In the genomic region with DNA sequence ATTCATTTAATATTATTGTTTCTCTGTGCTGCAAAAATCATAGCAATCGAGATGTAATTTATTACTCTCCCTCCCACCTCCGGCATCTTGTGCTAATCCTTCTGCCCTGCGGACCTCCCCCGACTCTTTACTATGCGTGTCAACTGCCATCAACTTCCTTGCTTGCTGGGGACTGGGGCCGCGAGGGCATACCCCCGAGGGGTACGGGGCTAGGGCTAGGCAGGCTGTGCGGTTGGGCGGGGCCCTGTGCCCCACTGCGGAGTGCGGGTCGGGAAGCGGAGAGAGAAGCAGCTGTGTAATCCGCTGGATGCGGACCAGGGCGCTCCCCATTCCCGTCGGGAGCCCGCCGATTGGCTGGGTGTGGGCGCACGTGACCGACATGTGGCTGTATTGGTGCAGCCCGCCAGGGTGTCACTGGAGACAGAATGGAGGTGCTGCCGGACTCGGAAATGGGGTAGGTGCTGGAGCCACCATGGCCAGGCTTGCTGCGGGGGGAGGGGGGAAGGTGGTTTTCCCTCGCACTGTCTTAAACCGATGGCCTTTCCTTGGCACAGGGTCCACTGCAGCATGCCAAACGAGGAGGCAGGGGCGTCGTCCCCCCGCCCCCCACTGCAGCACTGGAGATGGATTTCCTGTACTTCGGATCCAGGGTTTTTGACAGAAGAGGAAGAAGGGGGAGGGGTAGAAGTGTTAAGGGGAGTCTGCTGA, we compare ENCODE assay signal across 1 cellular context.
TF ChIP-seq lines count a peak whose summit lies in the region.

APC (plus strand) TSS at position 414 of the 708 bp plus-strand sequence. CDS start 17,006 bp downstream, outside the sequence.

TF ChIP-seq in K562, 482 proteins besides CTCF, POLR2A, EP300 and RAD21 (continued from another document):
- TF ChIP-seq CBFA2T3 (IDR thresholded peaks at IDR 0.05) (0 out of 2 replicates have a peak, but pooled peaks have one; percentile 7), NFYB (IDR thresholded peaks at IDR 0.05; ENCODE audit: extremely low read depth, insufficient read length) (peak; percentile 85), ARID1B (IDR thresholded peaks at IDR 0.05) (peak; percentile 50), FOXA1 (IDR thresholded peaks at IDR 0.05; ENCODE audit: borderline replicate concordance) (no peak), EP400 (IDR thresholded peaks at IDR 0.05) (peak; percentile 89), TAF1 (IDR thresholded peaks at IDR 0.05; ENCODE audit: control insufficient read depth, extremely low read depth, insufficient read depth, low read length, severe bottlenecking) (peak; percentile 68), C11orf30 (IDR thresholded peaks at IDR 0.05; ENCODE audit: low read depth) (peak; percentile 53; the same call in 1 of the 2 replicates), RBFOX2 (IDR thresholded peaks at IDR 0.05; ENCODE audit: low read depth, low read length) (peak; percentile 89), CEBPG (CRISPR knock-in tag; IDR thresholded peaks at IDR 0.05) (0 out of 2 replicates have a peak, but pooled peaks have one; percentile 36), CEBPG (tag; conservative IDR thresholded peaks at IDR 0.05 in 1 of 2, IDR thresholded peaks at IDR 0.05 in 1 of 2) (no peak), TARDBP (IDR thresholded peaks at IDR 0.05) (no peak), FOS (IDR thresholded peaks at IDR 0.05; ENCODE audit: extremely low read depth, insufficient read length) (peak; percentile 37), PHF20 (IDR thresholded peaks at IDR 0.05; ENCODE audit: partially characterized antibody) (peak; percentile 31), ZNF12 (CRISPR knock-in tag; IDR thresholded peaks at IDR 0.05) (no peak), POLR2AphosphoS5 (IDR thresholded peaks at IDR 0.05; ENCODE audit: control insufficient read depth, insufficient read depth, low read depth, low read length) (peak; percentile 47; the same call in 1 of the 2 replicates), RBBP5 (IDR thresholded peaks at IDR 0.05; ENCODE audit: borderline replicate concordance, insufficient read depth, low read length, poor library complexity, severe bottlenecking) (peak; percentile 81), ATF1 (CRISPR knock-in tag; IDR thresholded peaks at IDR 0.05) (no peak), ATF1 (tag; IDR thresholded peaks at IDR 0.05) (peak; percentile 84), MXI1 (IDR thresholded peaks at IDR 0.05; ENCODE audit: low read depth, low read length) (peak; percentile 71), E2F1 (CRISPR knock-in tag; IDR thresholded peaks at IDR 0.05) (peak; percentile 33; the same call in 1 of the 2 replicates), SREBF1 (IDR thresholded peaks at IDR 0.05; ENCODE audit: borderline replicate concordance, low read depth, low read length) (no peak), PHF21A (IDR thresholded peaks at IDR 0.05; ENCODE audit: borderline replicate concordance, low read depth) (0 out of 2 replicates have a peak, but pooled peaks have one; percentile 24), BHLHE40 (IDR thresholded peaks at IDR 0.05; ENCODE audit: low read length) (peak; percentile 94), ZNF24 (IDR thresholded peaks at IDR 0.05) (0 out of 2 replicates have a peak, but pooled peaks have one; percentile 18), SUPT5H (IDR thresholded peaks at IDR 0.05) (peak; percentile 79), HLTF (IDR thresholded peaks at IDR 0.05) (0 out of 2 replicates have a peak, but pooled peaks have one; percentile 29), ZNF780A (CRISPR knock-in tag; IDR thresholded peaks at IDR 0.05) (no peak), ZNF551 (CRISPR knock-in tag; IDR thresholded peaks at IDR 0.05) (no peak), HDAC1 (IDR thresholded peaks at IDR 0.05) (peak; percentile 9 to 87; a peak in 3 of 4 replicates), BCOR (IDR thresholded peaks at IDR 0.05) (0 out of 2 replicates have a peak, but pooled peaks have one; percentile 33), MED1 (CRISPR knock-in tag; IDR thresholded peaks at IDR 0.05; ENCODE audit: borderline replicate concordance) (no peak), ASH1L (IDR thresholded peaks at IDR 0.05; ENCODE audit: borderline replicate concordance, low read depth, partially characterized antibody) (no peak), SAP30 (IDR thresholded peaks at IDR 0.05; ENCODE audit: borderline replicate concordance, insufficient read depth, low read depth, low read length, poor library complexity, severe bottlenecking) (peak; percentile 74), ZNF143 (CRISPR knock-in tag; IDR thresholded peaks at IDR 0.05) (peak; percentile 40; the same call in 1 of the 2 replicates), MAZ (CRISPR knock-in tag; conservative IDR thresholded peaks at IDR 0.05 in 1 of 2, IDR thresholded peaks at IDR 0.05 in 1 of 2) (peak; percentile 68 to 70)
- TF ChIP-seq, protein P1, sequence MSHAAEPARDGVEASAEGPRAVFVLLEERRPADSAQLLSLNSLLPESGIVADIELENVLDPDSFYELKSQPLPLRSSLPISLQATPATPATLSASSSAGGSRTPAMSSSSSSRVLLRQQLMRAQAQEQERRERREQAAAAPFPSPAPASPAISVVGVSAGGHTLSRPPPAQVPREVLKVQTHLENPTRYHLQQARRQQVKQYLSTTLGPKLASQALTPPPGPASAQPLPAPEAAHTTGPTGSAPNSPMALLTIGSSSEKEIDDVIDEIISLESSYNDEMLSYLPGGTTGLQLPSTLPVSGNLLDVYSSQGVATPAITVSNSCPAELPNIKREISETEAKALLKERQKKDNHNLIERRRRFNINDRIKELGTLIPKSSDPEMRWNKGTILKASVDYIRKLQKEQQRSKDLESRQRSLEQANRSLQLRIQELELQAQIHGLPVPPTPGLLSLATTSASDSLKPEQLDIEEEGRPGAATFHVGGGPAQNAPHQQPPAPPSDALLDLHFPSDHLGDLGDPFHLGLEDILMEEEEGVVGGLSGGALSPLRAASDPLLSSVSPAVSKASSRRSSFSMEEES (CRISPR knock-in tag; IDR thresholded peaks at IDR 0.05): peak; percentile 95
- TF ChIP-seq, protein P2, sequence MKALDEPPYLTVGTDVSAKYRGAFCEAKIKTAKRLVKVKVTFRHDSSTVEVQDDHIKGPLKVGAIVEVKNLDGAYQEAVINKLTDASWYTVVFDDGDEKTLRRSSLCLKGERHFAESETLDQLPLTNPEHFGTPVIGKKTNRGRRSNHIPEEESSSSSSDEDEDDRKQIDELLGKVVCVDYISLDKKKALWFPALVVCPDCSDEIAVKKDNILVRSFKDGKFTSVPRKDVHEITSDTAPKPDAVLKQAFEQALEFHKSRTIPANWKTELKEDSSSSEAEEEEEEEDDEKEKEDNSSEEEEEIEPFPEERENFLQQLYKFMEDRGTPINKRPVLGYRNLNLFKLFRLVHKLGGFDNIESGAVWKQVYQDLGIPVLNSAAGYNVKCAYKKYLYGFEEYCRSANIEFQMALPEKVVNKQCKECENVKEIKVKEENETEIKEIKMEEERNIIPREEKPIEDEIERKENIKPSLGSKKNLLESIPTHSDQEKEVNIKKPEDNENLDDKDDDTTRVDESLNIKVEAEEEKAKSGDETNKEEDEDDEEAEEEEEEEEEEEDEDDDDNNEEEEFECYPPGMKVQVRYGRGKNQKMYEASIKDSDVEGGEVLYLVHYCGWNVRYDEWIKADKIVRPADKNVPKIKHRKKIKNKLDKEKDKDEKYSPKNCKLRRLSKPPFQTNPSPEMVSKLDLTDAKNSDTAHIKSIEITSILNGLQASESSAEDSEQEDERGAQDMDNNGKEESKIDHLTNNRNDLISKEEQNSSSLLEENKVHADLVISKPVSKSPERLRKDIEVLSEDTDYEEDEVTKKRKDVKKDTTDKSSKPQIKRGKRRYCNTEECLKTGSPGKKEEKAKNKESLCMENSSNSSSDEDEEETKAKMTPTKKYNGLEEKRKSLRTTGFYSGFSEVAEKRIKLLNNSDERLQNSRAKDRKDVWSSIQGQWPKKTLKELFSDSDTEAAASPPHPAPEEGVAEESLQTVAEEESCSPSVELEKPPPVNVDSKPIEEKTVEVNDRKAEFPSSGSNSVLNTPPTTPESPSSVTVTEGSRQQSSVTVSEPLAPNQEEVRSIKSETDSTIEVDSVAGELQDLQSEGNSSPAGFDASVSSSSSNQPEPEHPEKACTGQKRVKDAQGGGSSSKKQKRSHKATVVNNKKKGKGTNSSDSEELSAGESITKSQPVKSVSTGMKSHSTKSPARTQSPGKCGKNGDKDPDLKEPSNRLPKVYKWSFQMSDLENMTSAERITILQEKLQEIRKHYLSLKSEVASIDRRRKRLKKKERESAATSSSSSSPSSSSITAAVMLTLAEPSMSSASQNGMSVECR (CRISPR knock-in tag; IDR thresholded peaks at IDR 0.05): peak; percentile 84
- TF ChIP-seq, protein P3, sequence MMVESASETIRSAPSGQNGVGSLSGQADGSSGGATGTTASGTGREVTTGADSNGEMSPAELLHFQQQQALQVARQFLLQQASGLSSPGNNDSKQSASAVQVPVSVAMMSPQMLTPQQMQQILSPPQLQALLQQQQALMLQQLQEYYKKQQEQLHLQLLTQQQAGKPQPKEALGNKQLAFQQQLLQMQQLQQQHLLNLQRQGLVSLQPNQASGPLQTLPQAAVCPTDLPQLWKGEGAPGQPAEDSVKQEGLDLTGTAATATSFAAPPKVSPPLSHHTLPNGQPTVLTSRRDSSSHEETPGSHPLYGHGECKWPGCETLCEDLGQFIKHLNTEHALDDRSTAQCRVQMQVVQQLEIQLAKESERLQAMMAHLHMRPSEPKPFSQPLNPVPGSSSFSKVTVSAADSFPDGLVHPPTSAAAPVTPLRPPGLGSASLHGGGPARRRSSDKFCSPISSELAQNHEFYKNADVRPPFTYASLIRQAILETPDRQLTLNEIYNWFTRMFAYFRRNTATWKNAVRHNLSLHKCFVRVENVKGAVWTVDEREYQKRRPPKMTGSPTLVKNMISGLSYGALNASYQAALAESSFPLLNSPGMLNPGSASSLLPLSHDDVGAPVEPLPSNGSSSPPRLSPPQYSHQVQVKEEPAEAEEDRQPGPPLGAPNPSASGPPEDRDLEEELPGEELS (CRISPR knock-in tag; IDR thresholded peaks at IDR 0.05; ENCODE audit: borderline replicate concordance): peak; percentile 92
- TF ChIP-seq, protein P4, sequence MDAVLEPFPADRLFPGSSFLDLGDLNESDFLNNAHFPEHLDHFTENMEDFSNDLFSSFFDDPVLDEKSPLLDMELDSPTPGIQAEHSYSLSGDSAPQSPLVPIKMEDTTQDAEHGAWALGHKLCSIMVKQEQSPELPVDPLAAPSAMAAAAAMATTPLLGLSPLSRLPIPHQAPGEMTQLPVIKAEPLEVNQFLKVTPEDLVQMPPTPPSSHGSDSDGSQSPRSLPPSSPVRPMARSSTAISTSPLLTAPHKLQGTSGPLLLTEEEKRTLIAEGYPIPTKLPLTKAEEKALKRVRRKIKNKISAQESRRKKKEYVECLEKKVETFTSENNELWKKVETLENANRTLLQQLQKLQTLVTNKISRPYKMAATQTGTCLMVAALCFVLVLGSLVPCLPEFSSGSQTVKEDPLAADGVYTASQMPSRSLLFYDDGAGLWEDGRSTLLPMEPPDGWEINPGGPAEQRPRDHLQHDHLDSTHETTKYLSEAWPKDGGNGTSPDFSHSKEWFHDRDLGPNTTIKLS (IDR thresholded peaks at IDR 0.05; ENCODE audit: borderline replicate concordance, low read depth): peak; percentile 59; the same call in 1 of the 2 replicates
TF ChIP-seq in K562: peak in this region for 138.
